2 cellular contexts compared by ENCODE assay signal in genomic region chr4:1870328-1870577, GRCh38.
A peak's percentile ranks its signal among the peaks of the same experiment; 100 is the strongest.
TF ChIP-seq lines count a peak whose summit lies in the region.

No MANE protein-coding gene starts in this region.

TF ChIP-seq in HEK293, 187 proteins besides CTCF, POLR2A, EP300 and RAD21 (continued from another document and continues in another):
- TF ChIP-seq PRDM10 (tag by site-specific recombination; IDR thresholded peaks at IDR 0.05) (0 out of 2 replicates have a peak, but pooled peaks have one; percentile 24), ZNF214 (tag by site-specific recombination; IDR thresholded peaks at IDR 0.05; ENCODE audit: borderline replicate concordance) (no peak), BCL6B (tag by site-specific recombination; IDR thresholded peaks at IDR 0.05) (no peak), KLF9 (tag by site-specific recombination; IDR thresholded peaks at IDR 0.05; ENCODE audit: low read depth) (peak; percentile 89), ZNF335 (tag by site-specific recombination; conservative IDR thresholded peaks at IDR 0.05) (peak; percentile 88), ZNF513 (tag by site-specific recombination; IDR thresholded peaks at IDR 0.05) (0 out of 2 replicates have a peak, but pooled peaks have one; percentile 49), ZNF221 (tag by site-specific recombination; IDR thresholded peaks at IDR 0.05; ENCODE audit: borderline replicate concordance) (no peak), ZNF501 (tag by site-specific recombination; IDR thresholded peaks at IDR 0.05) (peak; percentile 70; the same call in 1 of the 2 replicates), WT1 (tag by site-specific recombination; IDR thresholded peaks at IDR 0.05) (no peak), ZNF18 (tag by site-specific recombination; IDR thresholded peaks at IDR 0.05) (peak; percentile 65; the same call in 1 of the 2 replicates), KLF16 (tag by site-specific recombination; IDR thresholded peaks at IDR 0.05) (peak; percentile 80), SCRT2 (tag by site-specific recombination; IDR thresholded peaks at IDR 0.05) (no peak), HOXC10 (CRISPR knock-in tag; IDR thresholded peaks at IDR 0.05) (no peak)
- TF ChIP-seq, protein P1, sequence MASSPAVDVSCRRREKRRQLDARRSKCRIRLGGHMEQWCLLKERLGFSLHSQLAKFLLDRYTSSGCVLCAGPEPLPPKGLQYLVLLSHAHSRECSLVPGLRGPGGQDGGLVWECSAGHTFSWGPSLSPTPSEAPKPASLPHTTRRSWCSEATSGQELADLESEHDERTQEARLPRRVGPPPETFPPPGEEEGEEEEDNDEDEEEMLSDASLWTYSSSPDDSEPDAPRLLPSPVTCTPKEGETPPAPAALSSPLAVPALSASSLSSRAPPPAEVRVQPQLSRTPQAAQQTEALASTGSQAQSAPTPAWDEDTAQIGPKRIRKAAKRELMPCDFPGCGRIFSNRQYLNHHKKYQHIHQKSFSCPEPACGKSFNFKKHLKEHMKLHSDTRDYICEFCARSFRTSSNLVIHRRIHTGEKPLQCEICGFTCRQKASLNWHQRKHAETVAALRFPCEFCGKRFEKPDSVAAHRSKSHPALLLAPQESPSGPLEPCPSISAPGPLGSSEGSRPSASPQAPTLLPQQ (tag by site-specific recombination; IDR thresholded peaks at IDR 0.05): no peak

TF ChIP-seq in SK-N-SH treated with all-trans-retinoic acid at 6 μM for 48 hours, 23 proteins besides CTCF, POLR2A, EP300 and RAD21 (continued from another document):
- no peak for TF ChIP-seq POU6F1 (CRISPR knock-in tag; IDR thresholded peaks at IDR 0.05; ENCODE audit: borderline replicate concordance, low read depth)
- no peak for TF ChIP-seq CSDC2 (CRISPR knock-in tag; IDR thresholded peaks at IDR 0.05)
- TF ChIP-seq ZNF565 (CRISPR knock-in tag; conservative IDR thresholded peaks at IDR 0.05; ENCODE audit: low read depth): no peak
- TF ChIP-seq BACH2 (CRISPR knock-in tag; IDR thresholded peaks at IDR 0.05; ENCODE audit: borderline replicate concordance): no peak
